8 cellular contexts compared by ENCODE assay signal in genomic region chr5:41903892-41904799, GRCh38.
A peak's percentile ranks its signal among the peaks of the same experiment; 100 is the strongest.
DNase-seq lines count a peak whose midpoint lies in the region; ATAC-seq and TF ChIP-seq lines count a peak whose summit lies in the region.

A gene with protein sequence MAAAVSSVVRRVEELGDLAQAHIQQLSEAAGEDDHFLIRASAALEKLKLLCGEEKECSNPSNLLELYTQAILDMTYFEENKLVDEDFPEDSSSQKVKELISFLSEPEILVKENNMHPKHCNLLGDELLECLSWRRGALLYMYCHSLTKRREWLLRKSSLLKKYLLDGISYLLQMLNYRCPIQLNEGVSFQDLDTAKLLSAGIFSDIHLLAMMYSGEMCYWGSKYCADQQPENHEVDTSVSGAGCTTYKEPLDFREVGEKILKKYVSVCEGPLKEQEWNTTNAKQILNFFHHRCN (plus strand): TSS chr5:41904344. CDS start chr5:41904368, 24 bp downstream.

- DNase-seq in AG09319 (ENCODE audit: extremely low read depth, low read depth) (peak; percentile 99), NCI-H446 treated with DMSO at 0.1 percent for 48 hours (lab: John Stamatoyannopoulos, UW) (peak; percentile 100), cerebellar cortex (ENCODE audit: low spot score) (peak; percentile 100), iris pigment epithelial cell (ENCODE audit: low read depth) (peak; percentile 100)
- DNase-seq in stimulated activated CD4-positive, alpha-beta T cell treated with anti-CD3 and anti-CD28 coated beads, Interleukin-12 subunit alpha, Interleukin-12 subunit beta, amount 100 ng/mL, for 24 hours (ENCODE audit: low read depth in 2 of 2) = peak; percentile 94 to 97

- TF ChIP-seq CTCF in AG09319 (IDR thresholded peaks at IDR 0.05; ENCODE audit: low read depth, low read length) = no peak

- ATAC-seq in GM19035 (IDR thresholded peaks at IDR 0.05; ENCODE audit: unreplicated experiment) = peak; percentile 99
- ATAC-seq in HG03354 (IDR thresholded peaks at IDR 0.05; ENCODE audit: poor library complexity, severe bottlenecking, unreplicated experiment) = peak; percentile 99
- ATAC-seq in activated CD4-positive, CD25-positive, alpha-beta regulatory T cell treated with anti-CD3 and anti-CD28 coated beads, Interleukin-2, amount 50 U/mL, for 24 hours = peak; percentile 96

Comparison
In these comparisons a context has a peak if more than half of its experiments do, and no peak if none do; other contexts are left out.
1. Peak in every context shown above with its lines: DNase-seq and ATAC-seq.